24 cellular contexts compared by ENCODE assay signal in genomic region chr3:51734572-51734907, GRCh38. TPM values are rescaled to one million over a fixed set of nuclear protein-coding genes. Genes with fewer than 3 reads are reported as not detected.
DNase-seq lines count a peak whose midpoint lies in the region; ATAC-seq and FAIRE-seq lines count a peak whose summit lies in the region.
"Had no signal": no experiment of that assay in that cellular context is flagged by ENCODE, and none has a peak within 500 bp of the region (broad histone marks: within the 10 kb centered on the region; RNA-seq: fewer than 3 reads in every experiment).

No MANE protein-coding gene starts in this region.

- DNase-seq in GM18507 (ENCODE audit: extremely low spot score, insufficient read length, low read depth): no peak
- DNase-seq in T-helper 17 cell: no peak
- no peak for DNase-seq in effector memory CD8-positive, alpha-beta T cell
- no peak for DNase-seq in NCI-H1694 (lab: John Stamatoyannopoulos, UW)
- no peak for DNase-seq in NCI-H526 treated with DMSO at 0.1 percent for 48 hours (lab: John Stamatoyannopoulos, UW)
- DNase-seq: adrenal gland; COR-L47; dorsolateral prefrontal cortex; KG1; NCI-H1417; NCI-H2227 treated with DMSO at 0.1 percent for 48 hours; RPMI8226; stimulated activated CD4-positive, alpha-beta T cell treated with anti-CD3 and anti-CD28 coated beads, Interleukin-2, amount 100 ng/mL, for 24 hours had no signal

- H3K27me3 ChIP-seq in BLaER1 treated with 17β-estradiol and CSF1 and Interleukin-3, amounts not matched to agents 10 nM and 100 nM: no peaks in the 10 kb centered on the region
- H3K27me3 ChIP-seq: cardiac muscle cell had no signal

- H3K9me3 Mint-ChIP-seq in effector memory CD8-positive, alpha-beta T cell: no peaks in the 10 kb centered on the region

- ATAC-seq in T-helper 17 cell (peak; percentile 33), HG03520 (IDR thresholded peaks at IDR 0.05; ENCODE audit: unreplicated experiment) (no peak)
- ATAC-seq in effector memory CD8-positive, alpha-beta T cell (replicated peaks): peak; percentile 35

- no peak overlapping the region for H3K4me3 Mint-ChIP-seq in T-helper 17 cell
- H3K4me3 Mint-ChIP-seq in effector memory CD8-positive, alpha-beta T cell: no peak overlapping the region

- H3K27ac Mint-ChIP-seq in T-helper 17 cell: no peak overlapping the region
- H3K27ac Mint-ChIP-seq in effector memory CD8-positive, alpha-beta T cell: no peak overlapping the region

- peak overlapping the region in 1 of 11 experiments; percentile 20; a peak in 1 of 22 replicates for H3K9ac ChIP-seq in BLaER1 treated with 17β-estradiol and CSF1 and Interleukin-3, amounts not matched to agents 10 nM and 100 nM
- H3K9ac ChIP-seq: parathyroid adenoma had no signal

- H3K27me3 Mint-ChIP-seq in T-helper 17 cell: peaks cover 26% of the 10 kb centered on the region
- peaks cover 27 to 32% of the 10 kb centered on the region in 2 donors for H3K27me3 Mint-ChIP-seq in effector memory CD8-positive, alpha-beta T cell

- H3K4me3 ChIP-seq in BLaER1 treated with 17β-estradiol and CSF1 and Interleukin-3, amounts not matched to agents 10 nM and 100 nM: no peak overlapping the region
- H3K4me3 ChIP-seq: adrenal gland, cardiac muscle cell, dorsolateral prefrontal cortex, esophagus muscularis mucosa had no signal

- peak; percentile 21 for FAIRE-seq in GM18507 (lab: Jason Lieb, UNC)
- FAIRE-seq: G401.6, GM12891 had no signal

- H3K4me1 ChIP-seq in BLaER1 treated with 17β-estradiol and CSF1 and Interleukin-3, amounts not matched to agents 10 nM and 100 nM: peaks cover 12 to 34% (median 23%) of the 10 kb centered on the region in 10 experiments
- H3K4me1 ChIP-seq: adrenal gland, esophagus muscularis mucosa, parathyroid adenoma had no signal

- no peaks in the 10 kb centered on the region for H3K36me3 ChIP-seq in BLaER1 treated with 17β-estradiol and CSF1 and Interleukin-3, amounts not matched to agents 10 nM and 100 nM
- H3K36me3 ChIP-seq: adrenal gland, cardiac muscle cell, esophagus muscularis mucosa had no signal

- no peaks in the 10 kb centered on the region for H4K20me1 ChIP-seq in BLaER1 treated with 17β-estradiol and CSF1 and Interleukin-3, amounts not matched to agents 10 nM and 100 nM

- peak overlapping the region in 10 of 11 experiments; percentile 4 to 60 (median 35); a peak in 17 of 22 replicates for H3K4me2 ChIP-seq in BLaER1 treated with 17β-estradiol and CSF1 and Interleukin-3, amounts not matched to agents 10 nM and 100 nM

- H3K27ac ChIP-seq in BLaER1 treated with 17β-estradiol and CSF1 and Interleukin-3, amounts not matched to agents 10 nM and 100 nM: no peak overlapping the region
- H3K27ac ChIP-seq: adrenal gland, cardiac muscle cell, dorsolateral prefrontal cortex, esophagus muscularis mucosa, HL-60, parathyroid adenoma had no signal

- no peaks in the 10 kb centered on the region for H3K9me3 ChIP-seq in BLaER1 treated with 17β-estradiol and CSF1 and Interleukin-3, amounts not matched to agents 10 nM and 100 nM (replicated peaks in 1 of 11)
- no peaks in the 10 kb centered on the region for H3K9me3 ChIP-seq in T-helper 17 cell (ENCODE audit: control insufficient read depth, low read length, poor library complexity, severe bottlenecking)
- H3K9me3 ChIP-seq: adrenal gland had no signal

- peaks cover 11% of the 10 kb centered on the region for H3K36me3 Mint-ChIP-seq in T-helper 17 cell (ENCODE audit: low read depth)
- H3K36me3 Mint-ChIP-seq in effector memory CD8-positive, alpha-beta T cell (ENCODE audit: insufficient read depth): no peaks in the 10 kb centered on the region

- H3K4me1 Mint-ChIP-seq in T-helper 17 cell: peaks cover 7% of the 10 kb centered on the region
- H3K4me1 Mint-ChIP-seq in effector memory CD8-positive, alpha-beta T cell (ENCODE audit: low read depth in 2 of 2): peaks cover 3 to 19% of the 10 kb centered on the region in 2 donors

RNA-seq across cellular contexts. Expression of gene GRM2, which starts 27.7 kb away (rescaled TPM):
- total RNA-seq in T-helper 17 cell: 1 to 10 TPM; 2.2 to 2.9 TPM

RNA-seq across cellular contexts. Expression of gene IQCF6, which starts 44.5 kb away (rescaled TPM):
- total RNA-seq in T-helper 17 cell: not detected
- total RNA-seq: adrenal gland, cardiac muscle cell, dorsolateral prefrontal cortex, esophagus muscularis mucosa, glomerular endothelial cell, liver, temporal lobe had no signal
